Comparison of ENCODE assay signal across 9 cellular contexts in genomic region chr19:57171551-57172081, GRCh38. TPM values are rescaled to one million over a fixed set of nuclear protein-coding genes. Genes with fewer than 3 reads are reported as not detected.
A peak's percentile ranks its signal among the peaks of the same experiment; 100 is the strongest.
DNase-seq lines count a peak whose midpoint lies in the region; ATAC-seq and TF ChIP-seq lines count a peak whose summit lies in the region.
"Had no signal": no experiment of that assay in that cellular context is flagged by ENCODE, and none has a peak within 500 bp of the region (broad histone marks: within the 10 kb centered on the region; RNA-seq: fewer than 3 reads in every experiment).

No MANE protein-coding gene starts in this region.

- H3K4me1 ChIP-seq in CD8-positive, alpha-beta T cell (ENCODE audit: insufficient read depth, low read length), result peaks cover 4% of the 10 kb centered on the region
- no peaks in the 10 kb centered on the region for H3K4me1 ChIP-seq in OCI-LY7 (ENCODE audit: insufficient read depth, low read length, poor library complexity, severe bottlenecking)

- TF ChIP-seq CTCF in CD8-positive, alpha-beta T cell (IDR thresholded peaks at IDR 0.05), result no peak
- TF ChIP-seq CTCF in glutamatergic neuron (IDR thresholded peaks at IDR 0.05; ENCODE audit: partially characterized antibody, unreplicated experiment) (no peak), OCI-LY7 (conservative IDR thresholded peaks at IDR 0.05; ENCODE audit: low read length) (no peak)

- peaks cover 23% of the 10 kb centered on the region for H3K9me3 Mint-ChIP-seq in CD8-positive, alpha-beta T cell
- H3K9me3 Mint-ChIP-seq in activated naive CD4-positive, alpha-beta T cell treated with anti-CD3 and anti-CD28 coated beads, Interleukin-2, amount 10 ng/mL, durations not matched to agents 7 days and 5 days, result peaks cover 20% of the 10 kb centered on the region
- peaks cover 8% of the 10 kb centered on the region for H3K9me3 Mint-ChIP-seq in glutamatergic neuron (ENCODE audit: unreplicated experiment)

- peak in 3 of 7 experiments; percentile 44 to 78 (median 53) for DNase-seq in CD8-positive, alpha-beta T cell
- peak; percentile 22 for DNase-seq in NCI-H146 treated with DMSO at 0.1 percent for 48 hours (lab: John Stamatoyannopoulos, UW; ENCODE audit: unreplicated experiment)
- peak; percentile 26 for DNase-seq in activated naive CD4-positive, alpha-beta T cell treated with anti-CD3 and anti-CD28 coated beads, Interleukin-2, amount 10 ng/mL, durations not matched to agents 7 days and 5 days
- peak; percentile 39 for DNase-seq in glutamatergic neuron
- DNase-seq in pons (ENCODE audit: low spot score), result peak; percentile 47
- no peak for DNase-seq in cortex of kidney (lab: John Stamatoyannopoulos, UW)
- no peak for DNase-seq in OCI-LY7 (ENCODE audit: low spot score)

- H3K4me1 Mint-ChIP-seq in CD8-positive, alpha-beta T cell (ENCODE audit: low read depth), result peaks cover 16% of the 10 kb centered on the region
- H3K4me1 Mint-ChIP-seq in activated naive CD4-positive, alpha-beta T cell treated with anti-CD3 and anti-CD28 coated beads, Interleukin-2, amount 10 ng/mL, durations not matched to agents 7 days and 5 days, result peaks cover 9% of the 10 kb centered on the region
- peaks cover 2% of the 10 kb centered on the region for H3K4me1 Mint-ChIP-seq in glutamatergic neuron (ENCODE audit: low read depth, unreplicated experiment)

- BruUV-seq in OCI-LY7 (replicated peaks; lab: Mats Ljungman, UMichigan), result no TSS peak

- CTCF ChIA-PET in CD8-positive, alpha-beta T cell (lab: Charles Lee), result no interaction called here
- CTCF ChIA-PET in activated naive CD4-positive, alpha-beta T cell treated with anti-CD3 and anti-CD28 coated beads, Interleukin-2, amount 10 ng/mL, durations not matched to agents 7 days and 5 days (lab: Charles Lee), result no interaction called here
- CTCF ChIA-PET in OCI-LY7 (lab: Charles Lee; ENCODE audit: unreplicated experiment), result no interaction called here

- H3K9me2 ChIP-seq in OCI-LY7 (ENCODE audit: insufficient read depth, low read length), result no peaks in the 10 kb centered on the region

- no peaks in the 10 kb centered on the region for H3K27me3 ChIP-seq in CD8-positive, alpha-beta T cell (ENCODE audit: insufficient read depth, low read length)

- H3K27ac Mint-ChIP-seq in CD8-positive, alpha-beta T cell, result peak overlapping the region; percentile 81
- no peak overlapping the region for H3K27ac Mint-ChIP-seq in activated naive CD4-positive, alpha-beta T cell treated with anti-CD3 and anti-CD28 coated beads, Interleukin-2, amount 10 ng/mL, durations not matched to agents 7 days and 5 days
- H3K27ac Mint-ChIP-seq in glutamatergic neuron (ENCODE audit: unreplicated experiment), result peak overlapping the region; percentile 64

- H3K4me2 ChIP-seq in OCI-LY7 (ENCODE audit: low read length), result no peak overlapping the region

- POLR2A ChIA-PET in CD8-positive, alpha-beta T cell (lab: Charles Lee), result interaction anchor here (0.9 to 1.9 kb wide), 4 partner anchors 19 to 218 kb away, joined by 3 to 9 read pairs (median 3); partner anchors contain the start of genes ZNF264 and ZNF548
- POLR2A ChIA-PET in OCI-LY7 (lab: Charles Lee), result no interaction called here

- intact Hi-C loops in CD8-positive, alpha-beta T cell (cut with DNase I, micrococcal nuclease), result loop anchor here (1.0 to 5.0 kb wide), 4 partner anchors 20 to 926 kb away; partner anchors contain the start of genes ZNF264 (in 2 of the 2), ZNF805 (in 2 of the 2), ZNF460 (in 1 of the 2) and ZSCAN18 (in 1 of the 2)
- intact Hi-C loops in OCI-LY7 (cut with micrococcal nuclease; ENCODE audit: unreplicated experiment), result no loop called here

- peak overlapping the region; percentile 41 for H3K4me3 ChIP-seq in CD8-positive, alpha-beta T cell (ENCODE audit: low read depth, low read length)
- no peak overlapping the region for H3K4me3 ChIP-seq in OCI-LY7 (ENCODE audit: low read depth, low read length, poor library complexity, severe bottlenecking)

- H3K4me3 Mint-ChIP-seq in CD8-positive, alpha-beta T cell, result peak overlapping the region; percentile 82
- H3K4me3 Mint-ChIP-seq in activated naive CD4-positive, alpha-beta T cell treated with anti-CD3 and anti-CD28 coated beads, Interleukin-2, amount 10 ng/mL, durations not matched to agents 7 days and 5 days, result peak overlapping the region; percentile 44
- peak overlapping the region; percentile 86 for H3K4me3 Mint-ChIP-seq in glutamatergic neuron (ENCODE audit: unreplicated experiment)

- H3K79me2 ChIP-seq in OCI-LY7 (ENCODE audit: insufficient read depth, low read depth, low read length), result no peaks in the 10 kb centered on the region

- no peaks in the 10 kb centered on the region for H4K20me1 ChIP-seq in OCI-LY7 (ENCODE audit: insufficient read depth, low read length)

- peak overlapping the region; percentile 42 for H3K27ac ChIP-seq in CD8-positive, alpha-beta T cell (ENCODE audit: low read depth, low read length)
- no peak overlapping the region for H3K27ac ChIP-seq in OCI-LY7 (ENCODE audit: low read depth, low read length, poor library complexity, severe bottlenecking)

- H3K9me3 ChIP-seq in CD8-positive, alpha-beta T cell (ENCODE audit: low read length), result no peaks in the 10 kb centered on the region
- H3K9me3 ChIP-seq in OCI-LY7 (ENCODE audit: low read length), result no peaks in the 10 kb centered on the region

- no peaks in the 10 kb centered on the region for H3K36me3 ChIP-seq in CD8-positive, alpha-beta T cell (ENCODE audit: insufficient read depth, low read length)
- no peaks in the 10 kb centered on the region for H3K36me3 ChIP-seq in OCI-LY7 (ENCODE audit: insufficient read depth, low read length)

- peaks cover 19% of the 10 kb centered on the region for H3K36me3 Mint-ChIP-seq in CD8-positive, alpha-beta T cell
- peaks cover 3% of the 10 kb centered on the region for H3K36me3 Mint-ChIP-seq in activated naive CD4-positive, alpha-beta T cell treated with anti-CD3 and anti-CD28 coated beads, Interleukin-2, amount 10 ng/mL, durations not matched to agents 7 days and 5 days
- H3K36me3 Mint-ChIP-seq in glutamatergic neuron (ENCODE audit: unreplicated experiment), result no peaks in the 10 kb centered on the region

- no peak overlapping the region for H2AFZ ChIP-seq in OCI-LY7 (ENCODE audit: low read length)

- peak; percentile 82 for ATAC-seq in CD8-positive, alpha-beta T cell
- no peak for ATAC-seq in HG02885 (IDR thresholded peaks at IDR 0.05; ENCODE audit: poor library complexity, unreplicated experiment)
- ATAC-seq: HCT116 had no signal

- no peaks in the 10 kb centered on the region for H3K27me3 Mint-ChIP-seq in CD8-positive, alpha-beta T cell (ENCODE audit: low read depth)
- H3K27me3 Mint-ChIP-seq in activated naive CD4-positive, alpha-beta T cell treated with anti-CD3 and anti-CD28 coated beads, Interleukin-2, amount 10 ng/mL, durations not matched to agents 7 days and 5 days, result no peaks in the 10 kb centered on the region
- H3K27me3 Mint-ChIP-seq in glutamatergic neuron (ENCODE audit: unreplicated experiment), result peaks cover 7% of the 10 kb centered on the region

RNA-seq across cellular contexts. Expression of gene DUXA, which starts 4.3 kb away (rescaled TPM):
- total RNA-seq in CD8-positive, alpha-beta T cell, result not detected
- not detected for total RNA-seq in glutamatergic neuron (ENCODE audit: unreplicated experiment)
- total RNA-seq in OCI-LY7 (2014; rRNA removed; shearing (Covaris generic)), result not detected in 2 replicates
- not detected in 2 replicates for total RNA-seq in OCI-LY7 (2022)

RNA-seq across cellular contexts. Expression of gene ZNF264, which starts 19.7 kb away (rescaled TPM):
- total RNA-seq in CD8-positive, alpha-beta T cell, result 10 to 100 TPM; 54.7 to 57.0 TPM
- 37.8 TPM for total RNA-seq in glutamatergic neuron (ENCODE audit: unreplicated experiment)
- total RNA-seq in OCI-LY7 (2014; rRNA removed; shearing (Covaris generic)), result 7.3 and 10.0 TPM in 2 replicates
- 12.2 and 12.6 TPM in 2 replicates for total RNA-seq in OCI-LY7 (2022)

RNA-seq across cellular contexts. Expression of gene ZIM3, which starts 26.6 kb away (rescaled TPM):
- total RNA-seq in CD8-positive, alpha-beta T cell, result not detected
- total RNA-seq in glutamatergic neuron (ENCODE audit: unreplicated experiment) (not detected), OCI-LY7 (2022) (not detected in 2 replicates)
- not detected in 2 replicates for total RNA-seq in OCI-LY7 (2014; rRNA removed; shearing (Covaris generic))

RNA-seq across cellular contexts. Expression of gene USP29, which starts 51.8 kb away (rescaled TPM):
- total RNA-seq in CD8-positive, alpha-beta T cell, result not detected
- total RNA-seq in glutamatergic neuron (ENCODE audit: unreplicated experiment), result not detected
- total RNA-seq in OCI-LY7 (2014; rRNA removed; shearing (Covaris generic)), result not detected in 2 replicates
- not detected in 2 replicates for total RNA-seq in OCI-LY7 (2022)

RNA-seq across cellular contexts. Expression of gene AURKC, which starts 59.2 kb away (rescaled TPM):
- total RNA-seq in CD8-positive, alpha-beta T cell, result 1 to 10 TPM in 1 of 2 experiments, under 1 TPM in 1; 0.89 to 2.1 TPM
- total RNA-seq in glutamatergic neuron (ENCODE audit: unreplicated experiment), result 2.8 TPM
- not detected in 2 replicates for total RNA-seq in OCI-LY7 (2014; rRNA removed; shearing (Covaris generic))
- 1.1 TPM in 1 of 2 replicates, not detected in the other for total RNA-seq in OCI-LY7 (2022)

Comparison
In these comparisons a context has a peak if more than half of its experiments do, and no peak if none do; other contexts are left out.
1. DNase-seq: peak in NCI-H146 treated with DMSO at 0.1 percent for 48 hours (single experiment), activated naive CD4-positive, alpha-beta T cell treated with anti-CD3 and anti-CD28 coated beads, Interleukin-2, amount 10 ng/mL, durations not matched to agents 7 days and 5 days (single experiment), glutamatergic neuron (single experiment) and pons (single experiment); none in cortex of kidney (single experiment) and OCI-LY7 (single experiment).
2. Peak in every context shown above with its lines, with median percentiles within 50 percentile points of each other: H3K4me3 Mint-ChIP-seq.